ENCODE assay signal across 24 cellular contexts in the genomic region with DNA sequence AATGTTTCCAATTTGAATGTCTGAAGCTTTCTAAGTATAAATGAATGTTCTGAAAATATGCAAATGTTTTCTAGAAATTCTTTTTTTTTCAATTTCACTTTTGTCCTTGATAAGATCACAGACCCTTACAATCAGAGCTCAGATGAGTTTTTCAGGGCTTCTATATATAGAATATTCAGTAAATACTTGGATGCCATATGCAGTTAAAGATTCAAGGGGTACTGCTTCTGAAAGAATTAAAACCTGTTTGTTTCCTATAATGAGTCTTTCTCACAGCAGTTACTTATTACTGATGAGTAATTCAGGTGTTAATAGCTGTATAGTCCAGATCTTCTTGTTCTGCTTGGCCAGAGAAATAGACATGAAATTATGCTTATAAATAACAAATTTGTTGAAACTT.
"Had no signal": no experiment of that assay in that cellular context is flagged by ENCODE, and none has a peak within 500 bp of the region (broad histone marks: within the 10 kb centered on the region; RNA-seq: fewer than 3 reads in every experiment).

No MANE protein-coding gene starts in this region.

- H3K4me1 ChIP-seq: breast epithelium, SJSA1 had no signal

- H3K36me3 ChIP-seq: breast epithelium, SJSA1 had no signal

- H3K9me3 ChIP-seq: breast epithelium, SJSA1 had no signal

- DNase-seq: activated CD4-positive, alpha-beta T cell treated with anti-CD3 and anti-CD28 coated beads for 48 hours; activated CD4-positive, alpha-beta T cell treated with anti-CD3 and anti-CD28 coated beads, Interleukin-2, amount 50 U/mL, for 4 hours; activated CD4-positive, CD25-positive, alpha-beta regulatory T cell treated with anti-CD3 and anti-CD28 coated beads, Interleukin-2, amount 50 U/mL, for 72 hours; activated CD8-positive, alpha-beta memory T cell treated with anti-CD3 and anti-CD28 coated beads, Interleukin-2, amount 50 U/mL, for 48 hours; activated CD8-positive, alpha-beta T cell treated with anti-CD3 and anti-CD28 coated beads, Interleukin-2, amount 10 ng/mL, durations not matched to agents 7 days and 5 days; activated naive CD4-positive, alpha-beta T cell; activated T-cell treated with anti-CD3 and anti-CD28 coated beads, Interleukin-2, amount 50 U/mL, for 1 hour; aorta; caudate nucleus; MV-4-11; NCI-H1092 treated with DMSO at 0.1 percent for 48 hours; NCI-H1417 treated with DMSO at 0.1 percent for 48 hours; NCI-H1694; NCI-H2029; NCI-H2107; NCI-H2171 treated with DMSO at 0.1 percent for 48 hours; NCI-H226; NCI-H526; PC-3; SHP77 had no signal

- H3K4me3 ChIP-seq: breast epithelium, coronary artery, SJSA1 had no signal

- H3K27me3 ChIP-seq: breast epithelium, SJSA1 had no signal

- H3K27ac ChIP-seq: breast epithelium, coronary artery, SJSA1 had no signal

- ATAC-seq: activated CD8-positive, alpha-beta T cell treated with anti-CD3 and anti-CD28 coated beads, Interleukin-2, amount 10 ng/mL, durations not matched to agents 7 days and 5 days; PC-3 had no signal

- FAIRE-seq: RCC 7860 had no signal
